In the genomic region with DNA sequence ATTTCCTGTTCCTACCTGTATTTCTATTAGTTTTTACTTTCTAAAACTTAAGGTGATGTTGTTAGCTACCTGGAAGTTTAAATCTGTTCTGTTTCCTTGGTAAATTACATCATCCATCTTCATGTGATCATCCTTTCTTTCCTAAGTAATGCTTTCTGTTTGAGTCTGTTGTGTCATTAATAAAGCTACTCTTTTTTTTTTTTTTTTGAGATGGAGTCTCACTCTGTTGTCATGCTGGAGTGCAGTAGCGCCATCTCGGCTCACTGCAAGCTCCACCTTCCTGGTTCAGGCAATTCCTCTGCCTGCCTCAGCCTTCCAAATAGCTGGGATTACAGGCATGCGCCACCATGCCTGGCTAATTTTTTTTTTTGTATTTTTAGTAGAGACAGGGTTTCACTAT, we compare ENCODE assay signal across 15 cellular contexts.
DNase-seq lines count a peak whose midpoint lies in the region; ATAC-seq and TF ChIP-seq lines count a peak whose summit lies in the region.
"Had no signal": no experiment of that assay in that cellular context is flagged by ENCODE, and none has a peak within 500 bp of the region (broad histone marks: within the 10 kb centered on the region; RNA-seq: fewer than 3 reads in every experiment).

No MANE protein-coding gene starts in this region.

- H3K9me3 Mint-ChIP-seq in HFFc6 (no peaks in the 10 kb centered on the region), nephron progenitor cell (no peaks in the 10 kb centered on the region)
- H3K9me3 Mint-ChIP-seq in effector memory CD8-positive, alpha-beta T cell, result no peaks in the 10 kb centered on the region
- H3K9me3 Mint-ChIP-seq: activated T-helper 2 cell treated with anti-CD3 and anti-CD28 coated beads, Interferon-gamma antibody, Interleukin-2, Interleukin-4, amounts not matched to agents 10 μg/mL and 5 μg/mL and 100 μg/mL, durations not matched to agents 14 hours and 24 hours and 36 hours had no signal

- H3K4me3 Mint-ChIP-seq in HFFc6 (no peak overlapping the region; the same call in 1 of the 2 replicates), nephron progenitor cell (no peak overlapping the region)
- no peak overlapping the region for H3K4me3 Mint-ChIP-seq in effector memory CD8-positive, alpha-beta T cell

- TF ChIP-seq CTCF in HFFc6 (IDR thresholded peaks at IDR 0.05) (no peak), nephron progenitor cell (IDR thresholded peaks at IDR 0.05) (no peak)

- H3K27me3 Mint-ChIP-seq in HFFc6 (ENCODE audit: insufficient read depth) (no peaks in the 10 kb centered on the region; the same call in 1 of the 2 replicates), nephron progenitor cell (ENCODE audit: low read depth, poor library complexity) (no peaks in the 10 kb centered on the region)
- no peaks in the 10 kb centered on the region for H3K27me3 Mint-ChIP-seq in effector memory CD8-positive, alpha-beta T cell

- no peak for ATAC-seq in effector memory CD8-positive, alpha-beta T cell (replicated peaks)
- ATAC-seq in GM21528 (IDR thresholded peaks at IDR 0.05; ENCODE audit: low FRiP score, unreplicated experiment) (no peak), HG02938 (IDR thresholded peaks at IDR 0.05; ENCODE audit: unreplicated experiment) (no peak)

- DNase-seq in ELR (ENCODE audit: low read depth), result peak; percentile 3
- peak; percentile 11 for DNase-seq in HFFc6
- DNase-seq in effector memory CD8-positive, alpha-beta T cell, result no peak
- DNase-seq in nephron progenitor cell, result no peak
- DNase-seq in C1 segment of cervical spinal cord (lab: John Stamatoyannopoulos, UW), result no peak
- DNase-seq: activated CD4-positive, alpha-beta T cell treated with anti-CD3 and anti-CD28 coated beads, Interleukin-2, amount 50 U/mL, for 1 hour; dermis blood vessel endothelial cell; left ventricle myocardium inferior; NCI-H187 treated with DMSO at 0.1 percent for 48 hours; NCI-H510A treated with DMSO at 0.1 percent for 48 hours; retina; T1000 had no signal

- H3K4me1 Mint-ChIP-seq in HFFc6 (ENCODE audit: low read depth) (peaks cover 46% of the 10 kb centered on the region), nephron progenitor cell (no peaks in the 10 kb centered on the region)
- peaks cover 4 to 15% of the 10 kb centered on the region in 2 donors for H3K4me1 Mint-ChIP-seq in effector memory CD8-positive, alpha-beta T cell (ENCODE audit: low read depth in 2 of 2)

- H3K36me3 Mint-ChIP-seq in HFFc6 (ENCODE audit: low read depth) (peaks cover 48% of the 10 kb centered on the region), nephron progenitor cell (ENCODE audit: low read depth) (peaks cover 65% of the 10 kb centered on the region)
- H3K36me3 Mint-ChIP-seq in effector memory CD8-positive, alpha-beta T cell (ENCODE audit: insufficient read depth), result peaks cover 55% of the 10 kb centered on the region

- H3K27ac Mint-ChIP-seq in HFFc6 (peak overlapping the region; percentile 53), nephron progenitor cell (peak overlapping the region; percentile 6)
- peak overlapping the region; percentile 46 to 51 for H3K27ac Mint-ChIP-seq in effector memory CD8-positive, alpha-beta T cell
- H3K27ac Mint-ChIP-seq: activated T-helper 2 cell treated with anti-CD3 and anti-CD28 coated beads, Interferon-gamma antibody, Interleukin-2, Interleukin-4, amounts not matched to agents 10 μg/mL and 5 μg/mL and 100 μg/mL, durations not matched to agents 14 hours and 24 hours and 36 hours had no signal

Comparison
In these comparisons a context has a peak if more than half of its experiments do, and no peak if none do; other contexts are left out.
1. DNase-seq: peak in ELR (single experiment) and HFFc6 (single experiment); none in effector memory CD8-positive, alpha-beta T cell (0 of 3), nephron progenitor cell (single experiment) and C1 segment of cervical spinal cord (0 of 14).
2. Peak in every context shown above with its lines, with median percentiles within 50 percentile points of each other: H3K27ac Mint-ChIP-seq.